16 cellular contexts compared by ENCODE assay signal in genomic region chr19:39870171-39870971, GRCh38. TPM values are rescaled to one million over a fixed set of nuclear protein-coding genes. Genes with fewer than 3 reads are reported as not detected.
DNase-seq lines count a peak whose midpoint lies in the region; ATAC-seq, FAIRE-seq and TF ChIP-seq lines count a peak whose summit lies in the region.
"Had no signal": no experiment of that assay in that cellular context is flagged by ENCODE, and none has a peak within 500 bp of the region (broad histone marks: within the 10 kb centered on the region; RNA-seq: fewer than 3 reads in every experiment).

No MANE protein-coding gene starts in this region.

- H3K36me3 Mint-ChIP-seq in activated CD4-positive, alpha-beta T cell treated with anti-CD3 and anti-CD28 coated beads, Interleukin-2, amount 10 ng/mL, durations not matched to agents 7 days and 5 days (ENCODE audit: low read depth): no peaks in the 10 kb centered on the region
- H3K36me3 Mint-ChIP-seq: natural killer cell treated with Interleukin-12 subunit alpha and Interleukin-12 subunit beta and Interleukin-15 and Interleukin-18, amount 100 ng/mL, for 72 hours had no signal

- no peak for TF ChIP-seq CTCF in K562 (IDR thresholded peaks at IDR 0.05 in 2 of 3, conservative IDR thresholded peaks at IDR 0.05 in 1 of 3; ENCODE audit: insufficient read depth in 2 of 3, low read depth in 1 of 3, low read length in 3 of 3)
- no peak for TF ChIP-seq CTCF in PC-9 (conservative IDR thresholded peaks at IDR 0.05)

- H3K27ac ChIP-seq in K562 (ENCODE audit: extremely low read depth, low read depth, low read length): no peak overlapping the region
- no peak overlapping the region for H3K27ac ChIP-seq in PC-9
- H3K27ac ChIP-seq: hepatocyte, SK-N-MC, testis had no signal

- H3K4me3 Mint-ChIP-seq in activated CD4-positive, alpha-beta T cell treated with anti-CD3 and anti-CD28 coated beads, Interleukin-2, amount 10 ng/mL, durations not matched to agents 7 days and 5 days: no peak overlapping the region
- H3K4me3 Mint-ChIP-seq: B cell; natural killer cell treated with Interleukin-12 subunit alpha and Interleukin-12 subunit beta and Interleukin-15 and Interleukin-18, amount 100 ng/mL, for 72 hours had no signal

- H4K20me1 ChIP-seq in K562 (replicated peaks; ENCODE audit: control insufficient read depth, insufficient read depth, low read length): no peaks in the 10 kb centered on the region; the same call in none of the 2 replicates
- H4K20me1 ChIP-seq in PC-9 (ENCODE audit: insufficient read depth): no peaks in the 10 kb centered on the region

- peak; percentile 39; the same call in 1 of the 3 replicates for ATAC-seq in K562
- ATAC-seq in GM21723 (IDR thresholded peaks at IDR 0.05; ENCODE audit: unreplicated experiment): no peak
- no peak for ATAC-seq in HG03139 (IDR thresholded peaks at IDR 0.05; ENCODE audit: unreplicated experiment)
- ATAC-seq: natural killer cell treated with Interleukin-12 subunit alpha and Interleukin-12 subunit beta and Interleukin-15 and Interleukin-18, amount 100 ng/mL, for 72 hours had no signal

- H2AFZ ChIP-seq in K562 (ENCODE audit: low read depth, low read length) (no peak overlapping the region), PC-9 (no peak overlapping the region)
- H2AFZ ChIP-seq: hepatocyte had no signal

- in situ Hi-C loops in K562 (cut with MboI): no loop called here

- H3K9me1 ChIP-seq in K562 (ENCODE audit: control insufficient read depth, insufficient read depth, low read length): peaks cover 3% of the 10 kb centered on the region

- no peaks in the 10 kb centered on the region for H3K9me3 Mint-ChIP-seq in activated CD4-positive, alpha-beta T cell treated with anti-CD3 and anti-CD28 coated beads, Interleukin-2, amount 10 ng/mL, durations not matched to agents 7 days and 5 days
- H3K9me3 Mint-ChIP-seq: natural killer cell treated with Interleukin-12 subunit alpha and Interleukin-12 subunit beta and Interleukin-15 and Interleukin-18, amount 100 ng/mL, for 72 hours had no signal

- H3K9me2 ChIP-seq in PC-9 (ENCODE audit: insufficient read depth): no peaks in the 10 kb centered on the region

- H3K27me3 ChIP-seq in K562 (ENCODE audit: control insufficient read depth in 2 of 2, insufficient read depth in 2 of 2, low read length in 2 of 2) (peaks cover 18 to 63% of the 10 kb centered on the region in 2 experiments), PC-9 (ENCODE audit: insufficient read depth, low read depth) (peaks cover 6% of the 10 kb centered on the region)
- H3K27me3 ChIP-seq: hepatocyte, testis had no signal

- no peaks in the 10 kb centered on the region for H3F3A ChIP-seq in PC-9 (ENCODE audit: insufficient read depth, low read depth)

- no peak overlapping the region; a peak in 1 of 4 replicates for H3K9ac ChIP-seq in K562 (ENCODE audit: insufficient read depth in 1 of 2, low read depth in 2 of 2, low read length in 2 of 2)

- WGBS in K562 (ENCODE audit: insufficient coverage, low coverage, missing lambda C conversion rate): 2% methylated on average over 13 of the region's 16 CpGs

- H3K4me3 ChIP-seq in K562: no peak overlapping the region
- no peak overlapping the region for H3K4me3 ChIP-seq in PC-9
- H3K4me3 ChIP-seq: hepatocyte, SK-N-MC, testis had no signal

- BruUV-seq in K562 (replicated peaks; lab: Mats Ljungman, UMichigan) (no TSS peak), PC-9 (replicated peaks; lab: Mats Ljungman, UMichigan) (no TSS peak)

- no peak overlapping the region for H3K27ac Mint-ChIP-seq in activated CD4-positive, alpha-beta T cell treated with anti-CD3 and anti-CD28 coated beads, Interleukin-2, amount 10 ng/mL, durations not matched to agents 7 days and 5 days
- H3K27ac Mint-ChIP-seq: B cell; natural killer cell treated with Interleukin-12 subunit alpha and Interleukin-12 subunit beta and Interleukin-15 and Interleukin-18, amount 100 ng/mL, for 72 hours had no signal

- TF ChIP-seq POLR2A in K562 (conservative IDR thresholded peaks at IDR 0.05): no peak

- H3K9me3 ChIP-seq in K562 (replicated peaks; ENCODE audit: control insufficient read depth, insufficient read depth, low read depth, low read length) (no peaks in the 10 kb centered on the region), PC-9 (ENCODE audit: insufficient read depth, low read depth) (no peaks in the 10 kb centered on the region)
- H3K9me3 ChIP-seq: testis had no signal

- no peak for FAIRE-seq in K562 (lab: Jason Lieb, UNC)
- FAIRE-seq: TTC549 had no signal

- H3K4me2 ChIP-seq in K562 (ENCODE audit: insufficient read depth, low read length): no peak overlapping the region
- H3K4me2 ChIP-seq in PC-9: no peak overlapping the region
- H3K4me2 ChIP-seq: hepatocyte had no signal

- DNase-seq in COR-L47 (lab: John Stamatoyannopoulos, UW): peak; percentile 79
- DNase-seq in HT1080 (ENCODE audit: low read depth): peak; percentile 17
- peak; percentile 72 for DNase-seq in NCI-H2171 treated with DMSO at 0.1 percent for 48 hours (lab: John Stamatoyannopoulos, UW)
- peak in 2 of 4 experiments; percentile 35 to 41 for DNase-seq in K562 (ENCODE audit: extremely low read depth in 1 of 4, low spot score in 3 of 4)
- DNase-seq in activated CD4-positive, alpha-beta T cell treated with anti-CD3 and anti-CD28 coated beads, Interleukin-2, amount 10 ng/mL, durations not matched to agents 7 days and 5 days: no peak
- DNase-seq in PC-9: no peak
- DNase-seq: activated gamma-delta T cell treated with Interleukin-2 at 50 U/mL for 16 hours, dermis blood vessel endothelial cell, testis had no signal

- H3K36me3 ChIP-seq in K562 (ENCODE audit: control insufficient read depth, insufficient read depth, low read length) (no peaks in the 10 kb centered on the region), PC-9 (ENCODE audit: low read depth) (no peaks in the 10 kb centered on the region)

- CTCF ChIA-PET in K562 (lab: Yijun Ruan, JAX; ENCODE audit: low intra/inter-chr PET ratio) (no interaction called here), PC-9 (lab: Charles Lee) (no interaction called here)
- CTCF ChIA-PET in activated CD4-positive, alpha-beta T cell treated with anti-CD3 and anti-CD28 coated beads, Interleukin-2, amount 10 ng/mL, durations not matched to agents 7 days and 5 days (lab: Charles Lee): no interaction called here

- H3K4me1 Mint-ChIP-seq in activated CD4-positive, alpha-beta T cell treated with anti-CD3 and anti-CD28 coated beads, Interleukin-2, amount 10 ng/mL, durations not matched to agents 7 days and 5 days: no peaks in the 10 kb centered on the region
- H3K4me1 Mint-ChIP-seq: B cell had no signal

- intact Hi-C loops in K562 (cut with micrococcal nuclease): no loop called here
- intact Hi-C loops in PC-9 (cut with micrococcal nuclease; ENCODE audit: unreplicated experiment): no loop called here

- no peak for TF ChIP-seq EP300 in K562 (IDR thresholded peaks at IDR 0.05; ENCODE audit: low read length)

- TF ChIP-seq RAD21 in K562 (CRISPR knock-in tag; conservative IDR thresholded peaks at IDR 0.05 in 1 of 2, IDR thresholded peaks at IDR 0.05 in 1 of 2): no peak

- no peaks in the 10 kb centered on the region for H3K27me3 Mint-ChIP-seq in activated CD4-positive, alpha-beta T cell treated with anti-CD3 and anti-CD28 coated beads, Interleukin-2, amount 10 ng/mL, durations not matched to agents 7 days and 5 days
- H3K27me3 Mint-ChIP-seq: B cell; natural killer cell treated with Interleukin-12 subunit alpha and Interleukin-12 subunit beta and Interleukin-15 and Interleukin-18, amount 100 ng/mL, for 72 hours had no signal

- POLR2A ChIA-PET in K562 (lab: Yijun Ruan, JAX): interaction anchor here (0.6 to 1.3 kb wide), 3 partner anchors 36 to 1265 kb away, joined by 3 to 4 read pairs (median 3); no protein-coding TSS in a partner anchor
- POLR2A ChIA-PET in activated CD4-positive, alpha-beta T cell treated with anti-CD3 and anti-CD28 coated beads, Interleukin-2, amount 10 ng/mL, durations not matched to agents 7 days and 5 days (lab: Charles Lee): no interaction called here
- POLR2A ChIA-PET in PC-9 (lab: Charles Lee; ENCODE audit: unreplicated experiment): no interaction called here

- H3K4me1 ChIP-seq in K562 (replicated peaks in 1 of 2; ENCODE audit: control insufficient read depth in 2 of 2, insufficient read depth in 2 of 2, low read length in 2 of 2) (peaks cover 0 to 16% of the 10 kb centered on the region in 2 experiments; a peak in 2 of 5 replicates), PC-9 (replicated peaks; ENCODE audit: insufficient read depth) (no peaks in the 10 kb centered on the region)
- H3K4me1 ChIP-seq: testis had no signal

- H3K79me2 ChIP-seq in K562 (ENCODE audit: control insufficient read depth, insufficient read depth, low read length) (no peaks in the 10 kb centered on the region), PC-9 (ENCODE audit: low read depth) (no peaks in the 10 kb centered on the region)
- H3K79me2 ChIP-seq: hepatocyte had no signal

RNA-seq across cellular contexts. Expression of gene FBL, which starts 24.2 kb away (rescaled TPM):
- total RNA-seq in HT1080 (2014; rRNA removed; shearing (Covaris generic)): 265 and 384 TPM in 2 replicates
- 245 and 271 TPM in 2 replicates for polyA plus RNA-seq in HT1080 (2015; cell fraction: cytosol; rRNA removed)
- 136 and 139 TPM in 2 replicates for polyA plus RNA-seq in HT1080 (2015; cell fraction: nucleus; rRNA removed)
- total RNA-seq in K562 (2011; cell fraction: chromatin; rRNA removed; ENCODE audit: low replicate concordance): 90.3 and 153 TPM in 2 replicates
- 155 and 156 TPM in 2 replicates for total RNA-seq in K562 (2011; cell fraction: nucleolus; rRNA removed)
- total RNA-seq in K562 (2011; cell fraction: nucleoplasm; rRNA removed): 201 and 290 TPM in 2 replicates
- 448 and 524 TPM in 2 replicates for total RNA-seq in K562 (2014; rRNA removed)
- total RNA-seq in K562 (2014; rRNA removed; fragmentation: Illumina TruSeq; extraction: Trizol): 676 and 696 TPM in 2 replicates
- 565 and 575 TPM in 2 replicates for total RNA-seq in K562 (2015; rRNA removed; fragmentation: Illumina TruSeq; extraction: Trizol)
- 761 and 811 TPM in 2 replicates for total RNA-seq in K562 (2021)
- polyA plus RNA-seq in K562 (2011; rRNA removed): 843 and 1,244 TPM in 2 replicates
- polyA plus RNA-seq in K562 (2011; cell fraction: cytosol; rRNA removed): 1,200 and 1,290 TPM in 2 replicates
- 284 and 323 TPM in 2 replicates for polyA plus RNA-seq in K562 (2011; cell fraction: nucleus; rRNA removed)
- polyA plus RNA-seq in K562 (2012): 476 and 792 TPM in 2 replicates
- polyA plus RNA-seq in K562 (2014; fragmentation: Illumina TruSeq; extraction: Trizol): 1,561 and 1,696 TPM in 2 replicates
- 100 to 1,000 TPM; 201 to 235 TPM for polyA plus RNA-seq in K562 (2014; fragmentation: Nextera tagmentation; extraction: Ambion mirVana)
- 672 and 721 TPM in 2 replicates for polyA plus RNA-seq in K562 (2014; rRNA removed)
- polyA minus RNA-seq in K562 (2011; rRNA and poly(A)+ RNA removed): 930 and 947 TPM in 2 replicates
- polyA minus RNA-seq in K562 (2011; cell fraction: cytosol; rRNA and poly(A)+ RNA removed): 316 and 353 TPM in 2 replicates
- polyA minus RNA-seq in K562 (2011; cell fraction: nucleus; rRNA and poly(A)+ RNA removed): 33.4 and 57.8 TPM in 2 replicates
- 100 to 1,000 TPM; 330 to 377 TPM for total RNA-seq in activated CD4-positive, alpha-beta T cell treated with anti-CD3 and anti-CD28 coated beads, Interleukin-2, amount 10 ng/mL, durations not matched to agents 7 days and 5 days
- 437 and 498 TPM in 2 replicates for total RNA-seq in PC-9 (2021)

RNA-seq across cellular contexts. Expression of gene DYRK1B, which starts 36.4 kb away (rescaled TPM):
- 0.60 and 1.3 TPM in 2 replicates for total RNA-seq in HT1080 (2014; rRNA removed; shearing (Covaris generic))
- polyA plus RNA-seq in HT1080 (2015; cell fraction: cytosol; rRNA removed): 0.86 and 1.3 TPM in 2 replicates
- 1.8 and 3.5 TPM in 2 replicates for polyA plus RNA-seq in HT1080 (2015; cell fraction: nucleus; rRNA removed)
- 12.5 and 24.0 TPM in 2 replicates for total RNA-seq in K562 (2011; cell fraction: chromatin; rRNA removed; ENCODE audit: low replicate concordance)
- 15.0 and 17.8 TPM in 2 replicates for total RNA-seq in K562 (2011; cell fraction: nucleolus; rRNA removed)
- total RNA-seq in K562 (2011; cell fraction: nucleoplasm; rRNA removed): 10.2 and 12.4 TPM in 2 replicates
- total RNA-seq in K562 (2014; rRNA removed) (2.5 and 3.0 TPM in 2 replicates), K562 (2014; rRNA removed; fragmentation: Illumina TruSeq; extraction: Trizol) (0.35 and 0.91 TPM in 2 replicates), K562 (2015; rRNA removed; fragmentation: Illumina TruSeq; extraction: Trizol) (1.1 and 1.3 TPM in 2 replicates), K562 (2021) (5.0 and 5.2 TPM in 2 replicates), PC-9 (2021) (29.9 and 39.5 TPM in 2 replicates)
- polyA plus RNA-seq in K562 (2011; rRNA removed) (1.3 and 3.0 TPM in 2 replicates), K562 (2014; fragmentation: Illumina TruSeq; extraction: Trizol) (1.5 and 2.6 TPM in 2 replicates), K562 (2014; fragmentation: Nextera tagmentation; extraction: Ambion mirVana) (not detected), K562 (2014; rRNA removed) (1.4 and 2.0 TPM in 2 replicates)
- polyA plus RNA-seq in K562 (2011; cell fraction: cytosol; rRNA removed): 1.1 and 2.3 TPM in 2 replicates
- 10.2 and 15.4 TPM in 2 replicates for polyA plus RNA-seq in K562 (2011; cell fraction: nucleus; rRNA removed)
- polyA plus RNA-seq in K562 (2012): 3.8 and 7.2 TPM in 2 replicates
- polyA minus RNA-seq in K562 (2011; rRNA and poly(A)+ RNA removed): 2.2 and 3.0 TPM in 2 replicates
- 5.1 and 6.6 TPM in 2 replicates for polyA minus RNA-seq in K562 (2011; cell fraction: cytosol; rRNA and poly(A)+ RNA removed)
- polyA minus RNA-seq in K562 (2011; cell fraction: nucleus; rRNA and poly(A)+ RNA removed): 5.7 and 6.7 TPM in 2 replicates
- total RNA-seq in activated CD4-positive, alpha-beta T cell treated with anti-CD3 and anti-CD28 coated beads, Interleukin-2, amount 10 ng/mL, durations not matched to agents 7 days and 5 days: 10 to 100 TPM; 10.9 to 11.5 TPM

Comparison
In these comparisons a context has a peak if more than half of its experiments do, and no peak if none do; other contexts are left out.
1. DNase-seq: peak in COR-L47 (single experiment), HT1080 (single experiment) and NCI-H2171 treated with DMSO at 0.1 percent for 48 hours (single experiment); none in activated CD4-positive, alpha-beta T cell treated with anti-CD3 and anti-CD28 coated beads, Interleukin-2, amount 10 ng/mL, durations not matched to agents 7 days and 5 days (single experiment) and PC-9 (0 of 2).